1 cellular context compared by ENCODE assay signal in genomic region chr2:217160103-217160502, GRCh38.
A peak's percentile ranks its signal among the peaks of the same experiment; 100 is the strongest.
TF ChIP-seq lines count a peak whose summit lies in the region.

No MANE protein-coding gene starts in this region.

TF ChIP-seq in IMR-90, 13 proteins besides CTCF, POLR2A, EP300 and RAD21:
- TF ChIP-seq ELK1 (IDR thresholded peaks at IDR 0.05; ENCODE audit: borderline replicate concordance, low read depth, low read length) (no peak), BHLHE40 (IDR thresholded peaks at IDR 0.05; ENCODE audit: low read depth, low read length) (peak; percentile 37; the same call in 1 of the 2 replicates), CEBPB (IDR thresholded peaks at IDR 0.05; ENCODE audit: low read depth, low read length) (peak; percentile 43), MAFK (IDR thresholded peaks at IDR 0.05; ENCODE audit: low read depth, low read length) (no peak), FOS (IDR thresholded peaks at IDR 0.05; ENCODE audit: low read depth, low read length) (peak; percentile 83)
